In the genomic region with DNA sequence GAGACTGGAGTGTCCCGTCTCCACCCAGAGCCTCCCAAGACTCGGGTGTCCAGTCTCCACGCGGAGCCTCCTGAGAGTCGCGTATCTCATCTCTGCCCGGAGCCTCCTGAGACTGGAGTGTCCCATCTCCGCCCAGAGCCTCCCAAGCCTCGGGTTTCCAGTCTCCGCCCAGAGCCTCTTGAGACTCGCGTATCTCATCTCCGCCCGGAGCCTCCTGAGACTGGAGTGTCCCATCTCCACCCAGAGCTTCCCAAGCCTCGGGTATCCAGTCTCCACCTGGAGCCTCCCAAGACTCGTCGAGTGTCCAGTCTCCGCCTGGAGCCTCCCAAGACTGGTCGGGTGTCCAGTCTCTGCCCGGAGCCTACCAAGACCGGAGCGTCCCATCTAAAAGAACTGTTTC, we compare ENCODE assay signal across 10 cellular contexts. TPM values are rescaled to one million over a fixed set of nuclear protein-coding genes. Genes with fewer than 3 reads are reported as not detected.
"Had no signal": no experiment of that assay in that cellular context is flagged by ENCODE, and none has a peak within 500 bp of the region (broad histone marks: within the 10 kb centered on the region; RNA-seq: fewer than 3 reads in every experiment).

No MANE protein-coding gene starts in this region.

- ATAC-seq: HepG2, K562 had no signal

- H3K27ac Mint-ChIP-seq: IgD-negative memory B cell had no signal

- H3K36me3 Mint-ChIP-seq: IgD-negative memory B cell had no signal

- DNase-seq: IMR-90, KBM-7, KG1 had no signal

- H3K27me3 Mint-ChIP-seq: IgD-negative memory B cell had no signal

- H3K4me3 ChIP-seq: K562 had no signal

- H3K4me3 Mint-ChIP-seq: IgD-negative memory B cell had no signal

- H3K27ac ChIP-seq: HL-60 had no signal

- FAIRE-seq: HepG2, HTR-8/SVneo, K562 had no signal

RNA-seq across cellular contexts. Expression of gene FAM47C, which starts 2.3 kb away (rescaled TPM):
- total RNA-seq: HepG2, HT-29, HT1080, IMR-90, K562 had no signal
- polyA plus RNA-seq: HepG2, IgD-negative memory B cell, IMR-90, K562 had no signal
